In the genomic region with DNA sequence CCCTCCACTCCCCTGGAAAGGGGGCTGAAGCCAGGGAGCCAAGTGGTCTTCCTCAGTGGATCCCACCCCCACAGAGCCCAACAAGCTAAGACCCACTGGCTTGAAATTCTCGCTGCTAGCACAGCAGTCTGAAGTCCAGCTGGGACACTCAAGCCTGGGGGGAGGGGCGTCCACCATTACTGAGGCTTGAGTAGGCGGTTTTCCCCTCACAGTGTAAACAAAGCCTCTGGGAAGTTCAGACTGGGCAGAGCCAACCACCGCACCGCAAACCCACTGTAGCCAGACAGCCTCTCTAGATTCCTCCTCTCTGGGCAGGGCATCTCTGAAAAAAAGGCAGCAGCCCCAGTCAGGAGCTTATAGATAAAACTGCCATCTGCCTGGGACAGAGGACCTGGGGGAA, we compare ENCODE assay signal across 1 cellular context.
A peak's percentile ranks its signal among the peaks of the same experiment; 100 is the strongest.
TF ChIP-seq lines count a peak whose summit lies in the region.
"Not testable (repeated sequence)": the region's sequence is repeated elsewhere in the genome, so short reads cannot be mapped to it uniquely, and the experiment has no call there.

No MANE protein-coding gene starts in this region.

TF ChIP-seq in HepG2, 621 proteins besides CTCF, POLR2A, EP300 and RAD21:
- TF ChIP-seq, protein P1, sequence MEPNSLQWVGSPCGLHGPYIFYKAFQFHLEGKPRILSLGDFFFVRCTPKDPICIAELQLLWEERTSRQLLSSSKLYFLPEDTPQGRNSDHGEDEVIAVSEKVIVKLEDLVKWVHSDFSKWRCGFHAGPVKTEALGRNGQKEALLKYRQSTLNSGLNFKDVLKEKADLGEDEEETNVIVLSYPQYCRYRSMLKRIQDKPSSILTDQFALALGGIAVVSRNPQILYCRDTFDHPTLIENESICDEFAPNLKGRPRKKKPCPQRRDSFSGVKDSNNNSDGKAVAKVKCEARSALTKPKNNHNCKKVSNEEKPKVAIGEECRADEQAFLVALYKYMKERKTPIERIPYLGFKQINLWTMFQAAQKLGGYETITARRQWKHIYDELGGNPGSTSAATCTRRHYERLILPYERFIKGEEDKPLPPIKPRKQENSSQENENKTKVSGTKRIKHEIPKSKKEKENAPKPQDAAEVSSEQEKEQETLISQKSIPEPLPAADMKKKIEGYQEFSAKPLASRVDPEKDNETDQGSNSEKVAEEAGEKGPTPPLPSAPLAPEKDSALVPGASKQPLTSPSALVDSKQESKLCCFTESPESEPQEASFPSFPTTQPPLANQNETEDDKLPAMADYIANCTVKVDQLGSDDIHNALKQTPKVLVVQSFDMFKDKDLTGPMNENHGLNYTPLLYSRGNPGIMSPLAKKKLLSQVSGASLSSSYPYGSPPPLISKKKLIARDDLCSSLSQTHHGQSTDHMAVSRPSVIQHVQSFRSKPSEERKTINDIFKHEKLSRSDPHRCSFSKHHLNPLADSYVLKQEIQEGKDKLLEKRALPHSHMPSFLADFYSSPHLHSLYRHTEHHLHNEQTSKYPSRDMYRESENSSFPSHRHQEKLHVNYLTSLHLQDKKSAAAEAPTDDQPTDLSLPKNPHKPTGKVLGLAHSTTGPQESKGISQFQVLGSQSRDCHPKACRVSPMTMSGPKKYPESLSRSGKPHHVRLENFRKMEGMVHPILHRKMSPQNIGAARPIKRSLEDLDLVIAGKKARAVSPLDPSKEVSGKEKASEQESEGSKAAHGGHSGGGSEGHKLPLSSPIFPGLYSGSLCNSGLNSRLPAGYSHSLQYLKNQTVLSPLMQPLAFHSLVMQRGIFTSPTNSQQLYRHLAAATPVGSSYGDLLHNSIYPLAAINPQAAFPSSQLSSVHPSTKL (CRISPR knock-in tag; IDR thresholded peaks at IDR 0.05), result peak; percentile 72
- TF ChIP-seq HNF4A (CRISPR knock-in tag; IDR thresholded peaks at IDR 0.05), result peak; percentile 71
- TF ChIP-seq, protein P2, sequence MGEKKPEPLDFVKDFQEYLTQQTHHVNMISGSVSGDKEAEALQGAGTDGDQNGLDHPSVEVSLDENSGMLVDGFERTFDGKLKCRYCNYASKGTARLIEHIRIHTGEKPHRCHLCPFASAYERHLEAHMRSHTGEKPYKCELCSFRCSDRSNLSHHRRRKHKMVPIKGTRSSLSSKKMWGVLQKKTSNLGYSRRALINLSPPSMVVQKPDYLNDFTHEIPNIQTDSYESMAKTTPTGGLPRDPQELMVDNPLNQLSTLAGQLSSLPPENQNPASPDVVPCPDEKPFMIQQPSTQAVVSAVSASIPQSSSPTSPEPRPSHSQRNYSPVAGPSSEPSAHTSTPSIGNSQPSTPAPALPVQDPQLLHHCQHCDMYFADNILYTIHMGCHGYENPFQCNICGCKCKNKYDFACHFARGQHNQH (CRISPR knock-in tag; IDR thresholded peaks at IDR 0.05), result 0 out of 2 replicates have a peak, but pooled peaks have one; percentile 33
- TF ChIP-seq GABPA (IDR thresholded peaks at IDR 0.05; ENCODE audit: low read depth, low read length); FOXA1 (IDR thresholded peaks at IDR 0.05): not testable (repeated sequence)
- 0 out of 2 replicates have a peak, but pooled peaks have one; percentile 25 for TF ChIP-seq GABPA (CRISPR knock-in tag; IDR thresholded peaks at IDR 0.05; ENCODE audit: low read depth)
- TF ChIP-seq ZMYM4 (CRISPR knock-in tag; IDR thresholded peaks at IDR 0.05), result peak; percentile 56; the same call in 1 of the 2 replicates
- TF ChIP-seq FOXA3 (CRISPR knock-in tag; IDR thresholded peaks at IDR 0.05), result peak; percentile 71
- TF ChIP-seq ZNF331 (CRISPR knock-in tag; IDR thresholded peaks at IDR 0.05), result peak; percentile 38; the same call in 1 of the 2 replicates
- TF ChIP-seq HOXA3 (CRISPR knock-in tag; IDR thresholded peaks at IDR 0.05), result peak; percentile 44; the same call in 1 of the 2 replicates
- TF ChIP-seq, protein P3, sequence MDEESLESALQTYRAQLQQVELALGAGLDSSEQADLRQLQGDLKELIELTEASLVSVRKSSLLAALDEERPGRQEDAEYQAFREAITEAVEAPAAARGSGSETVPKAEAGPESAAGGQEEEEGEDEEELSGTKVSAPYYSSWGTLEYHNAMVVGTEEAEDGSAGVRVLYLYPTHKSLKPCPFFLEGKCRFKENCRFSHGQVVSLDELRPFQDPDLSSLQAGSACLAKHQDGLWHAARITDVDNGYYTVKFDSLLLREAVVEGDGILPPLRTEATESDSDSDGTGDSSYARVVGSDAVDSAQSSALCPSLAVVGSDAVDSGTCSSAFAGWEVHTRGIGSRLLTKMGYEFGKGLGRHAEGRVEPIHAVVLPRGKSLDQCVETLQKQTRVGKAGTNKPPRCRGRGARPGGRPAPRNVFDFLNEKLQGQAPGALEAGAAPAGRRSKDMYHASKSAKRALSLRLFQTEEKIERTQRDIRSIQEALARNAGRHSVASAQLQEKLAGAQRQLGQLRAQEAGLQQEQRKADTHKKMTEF (CRISPR knock-in tag; IDR thresholded peaks at IDR 0.05), result 0 out of 2 replicates have a peak, but pooled peaks have one; percentile 23
- peak; percentile 84 for TF ChIP-seq FOXA1 (CRISPR knock-in tag; IDR thresholded peaks at IDR 0.05)
- peak; percentile 64; the same call in 1 of the 2 replicates for TF ChIP-seq ZNF644 (CRISPR knock-in tag; IDR thresholded peaks at IDR 0.05; ENCODE audit: low read depth)
- peak; percentile 47 for TF ChIP-seq YY1 (IDR thresholded peaks at IDR 0.05; ENCODE audit: insufficient read depth, insufficient replicate concordance, low read depth, low read length)
- 0 out of 2 replicates have a peak, but pooled peaks have one; percentile 3 for TF ChIP-seq ZBTB38 (CRISPR knock-in tag; IDR thresholded peaks at IDR 0.05)
- TF ChIP-seq, protein P4, sequence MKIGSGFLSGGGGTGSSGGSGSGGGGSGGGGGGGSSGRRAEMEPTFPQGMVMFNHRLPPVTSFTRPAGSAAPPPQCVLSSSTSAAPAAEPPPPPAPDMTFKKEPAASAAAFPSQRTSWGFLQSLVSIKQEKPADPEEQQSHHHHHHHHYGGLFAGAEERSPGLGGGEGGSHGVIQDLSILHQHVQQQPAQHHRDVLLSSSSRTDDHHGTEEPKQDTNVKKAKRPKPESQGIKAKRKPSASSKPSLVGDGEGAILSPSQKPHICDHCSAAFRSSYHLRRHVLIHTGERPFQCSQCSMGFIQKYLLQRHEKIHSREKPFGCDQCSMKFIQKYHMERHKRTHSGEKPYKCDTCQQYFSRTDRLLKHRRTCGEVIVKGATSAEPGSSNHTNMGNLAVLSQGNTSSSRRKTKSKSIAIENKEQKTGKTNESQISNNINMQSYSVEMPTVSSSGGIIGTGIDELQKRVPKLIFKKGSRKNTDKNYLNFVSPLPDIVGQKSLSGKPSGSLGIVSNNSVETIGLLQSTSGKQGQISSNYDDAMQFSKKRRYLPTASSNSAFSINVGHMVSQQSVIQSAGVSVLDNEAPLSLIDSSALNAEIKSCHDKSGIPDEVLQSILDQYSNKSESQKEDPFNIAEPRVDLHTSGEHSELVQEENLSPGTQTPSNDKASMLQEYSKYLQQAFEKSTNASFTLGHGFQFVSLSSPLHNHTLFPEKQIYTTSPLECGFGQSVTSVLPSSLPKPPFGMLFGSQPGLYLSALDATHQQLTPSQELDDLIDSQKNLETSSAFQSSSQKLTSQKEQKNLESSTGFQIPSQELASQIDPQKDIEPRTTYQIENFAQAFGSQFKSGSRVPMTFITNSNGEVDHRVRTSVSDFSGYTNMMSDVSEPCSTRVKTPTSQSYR (CRISPR knock-in tag; IDR thresholded peaks at IDR 0.05; ENCODE audit: borderline replicate concordance), result peak; percentile 96
- TF ChIP-seq, protein P5, sequence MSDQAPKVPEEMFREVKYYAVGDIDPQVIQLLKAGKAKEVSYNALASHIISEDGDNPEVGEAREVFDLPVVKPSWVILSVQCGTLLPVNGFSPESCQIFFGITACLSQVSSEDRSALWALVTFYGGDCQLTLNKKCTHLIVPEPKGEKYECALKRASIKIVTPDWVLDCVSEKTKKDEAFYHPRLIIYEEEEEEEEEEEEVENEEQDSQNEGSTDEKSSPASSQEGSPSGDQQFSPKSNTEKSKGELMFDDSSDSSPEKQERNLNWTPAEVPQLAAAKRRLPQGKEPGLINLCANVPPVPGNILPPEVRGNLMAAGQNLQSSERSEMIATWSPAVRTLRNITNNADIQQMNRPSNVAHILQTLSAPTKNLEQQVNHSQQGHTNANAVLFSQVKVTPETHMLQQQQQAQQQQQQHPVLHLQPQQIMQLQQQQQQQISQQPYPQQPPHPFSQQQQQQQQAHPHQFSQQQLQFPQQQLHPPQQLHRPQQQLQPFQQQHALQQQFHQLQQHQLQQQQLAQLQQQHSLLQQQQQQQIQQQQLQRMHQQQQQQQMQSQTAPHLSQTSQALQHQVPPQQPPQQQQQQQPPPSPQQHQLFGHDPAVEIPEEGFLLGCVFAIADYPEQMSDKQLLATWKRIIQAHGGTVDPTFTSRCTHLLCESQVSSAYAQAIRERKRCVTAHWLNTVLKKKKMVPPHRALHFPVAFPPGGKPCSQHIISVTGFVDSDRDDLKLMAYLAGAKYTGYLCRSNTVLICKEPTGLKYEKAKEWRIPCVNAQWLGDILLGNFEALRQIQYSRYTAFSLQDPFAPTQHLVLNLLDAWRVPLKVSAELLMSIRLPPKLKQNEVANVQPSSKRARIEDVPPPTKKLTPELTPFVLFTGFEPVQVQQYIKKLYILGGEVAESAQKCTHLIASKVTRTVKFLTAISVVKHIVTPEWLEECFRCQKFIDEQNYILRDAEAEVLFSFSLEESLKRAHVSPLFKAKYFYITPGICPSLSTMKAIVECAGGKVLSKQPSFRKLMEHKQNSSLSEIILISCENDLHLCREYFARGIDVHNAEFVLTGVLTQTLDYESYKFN (CRISPR knock-in tag; conservative IDR thresholded peaks at IDR 0.05), result peak; percentile 46; the same call in 1 of the 2 replicates
- TF ChIP-seq SALL1 (CRISPR knock-in tag; IDR thresholded peaks at IDR 0.05), result peak; percentile 43
- peak; percentile 56; the same call in 1 of the 2 replicates for TF ChIP-seq FOXK1 (CRISPR knock-in tag; IDR thresholded peaks at IDR 0.05; ENCODE audit: borderline replicate concordance, low read depth)
- TF ChIP-seq, protein P6, sequence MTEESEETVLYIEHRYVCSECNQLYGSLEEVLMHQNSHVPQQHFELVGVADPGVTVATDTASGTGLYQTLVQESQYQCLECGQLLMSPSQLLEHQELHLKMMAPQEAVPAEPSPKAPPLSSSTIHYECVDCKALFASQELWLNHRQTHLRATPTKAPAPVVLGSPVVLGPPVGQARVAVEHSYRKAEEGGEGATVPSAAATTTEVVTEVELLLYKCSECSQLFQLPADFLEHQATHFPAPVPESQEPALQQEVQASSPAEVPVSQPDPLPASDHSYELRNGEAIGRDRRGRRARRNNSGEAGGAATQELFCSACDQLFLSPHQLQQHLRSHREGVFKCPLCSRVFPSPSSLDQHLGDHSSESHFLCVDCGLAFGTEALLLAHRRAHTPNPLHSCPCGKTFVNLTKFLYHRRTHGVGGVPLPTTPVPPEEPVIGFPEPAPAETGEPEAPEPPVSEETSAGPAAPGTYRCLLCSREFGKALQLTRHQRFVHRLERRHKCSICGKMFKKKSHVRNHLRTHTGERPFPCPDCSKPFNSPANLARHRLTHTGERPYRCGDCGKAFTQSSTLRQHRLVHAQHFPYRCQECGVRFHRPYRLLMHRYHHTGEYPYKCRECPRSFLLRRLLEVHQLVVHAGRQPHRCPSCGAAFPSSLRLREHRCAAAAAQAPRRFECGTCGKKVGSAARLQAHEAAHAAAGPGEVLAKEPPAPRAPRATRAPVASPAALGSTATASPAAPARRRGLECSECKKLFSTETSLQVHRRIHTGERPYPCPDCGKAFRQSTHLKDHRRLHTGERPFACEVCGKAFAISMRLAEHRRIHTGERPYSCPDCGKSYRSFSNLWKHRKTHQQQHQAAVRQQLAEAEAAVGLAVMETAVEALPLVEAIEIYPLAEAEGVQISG (CRISPR knock-in tag; IDR thresholded peaks at IDR 0.05), result 0 out of 2 replicates have a peak, but pooled peaks have one; percentile 34
TF ChIP-seq in HepG2: peak in this region for 18; not testable (repeated sequence) for 603.
